Comparison of ENCODE assay signal across 26 cellular contexts in genomic region chr7:157306836-157307533, GRCh38. TPM values are rescaled to one million over a fixed set of nuclear protein-coding genes. Genes with fewer than 3 reads are reported as not detected.
DNase-seq lines count a peak whose midpoint lies in the region; ATAC-seq, FAIRE-seq and TF ChIP-seq lines count a peak whose summit lies in the region.
"Had no signal": no experiment of that assay in that cellular context is flagged by ENCODE, and none has a peak within 500 bp of the region (broad histone marks: within the 10 kb centered on the region; RNA-seq: fewer than 3 reads in every experiment).

No MANE protein-coding gene starts in this region.

- CTCF ChIA-PET in activated naive CD4-positive, alpha-beta T cell treated with anti-CD3 and anti-CD28 coated beads, Interleukin-2, amount 10 ng/mL, durations not matched to agents 7 days and 5 days (lab: Charles Lee) = interaction anchor here (1.0 kb wide), 1 partner anchor 33 kb away, joined by 3 read pairs; no protein-coding TSS in a partner anchor
- CTCF ChIA-PET in H1 (lab: Charles Lee; ENCODE audit: partially characterized antibody) = interaction anchor here (0.6 to 1.8 kb wide), 3 partner anchors 32 to 101 kb away, joined by 3 to 10 read pairs (median 4); no protein-coding TSS in a partner anchor

- H4K8ac ChIP-seq in H1 (ENCODE audit: extremely low read depth, insufficient read depth, low read length) = no peak overlapping the region; the same call in 1 of the 2 replicates

- TF ChIP-seq RAD21 in H1 (IDR thresholded peaks at IDR 0.05 in 1 of 2, conservative IDR thresholded peaks at IDR 0.05 in 1 of 2; ENCODE audit: low read depth in 2 of 2, low read length in 2 of 2) = no peak

- H3K23me2 ChIP-seq in H1 (ENCODE audit: low read depth, low read length) = no peaks in the 10 kb centered on the region; the same call in 1 of the 2 replicates

- H3K4ac ChIP-seq in H1 (replicated peaks; ENCODE audit: insufficient read length, low read depth, low read length) = peak overlapping the region; percentile 92

- peak overlapping the region; percentile 98 for H3K27ac ChIP-seq in KOPT-K1 (ENCODE audit: low read depth, low read length, poor library complexity, severe bottlenecking)
- H3K27ac ChIP-seq in H1 (ENCODE audit: low read depth, low read length) = no peak overlapping the region; the same call in 1 of the 2 replicates
- H3K27ac ChIP-seq: left ventricle myocardium inferior, neural progenitor cell, transverse colon, WERI-Rb-1 had no signal

- peak overlapping the region; percentile 95 for H2BK120ac ChIP-seq in H1 (replicated peaks; ENCODE audit: low read depth, low read length)

- H3K23ac ChIP-seq in H1 (ENCODE audit: insufficient read length) = no peak overlapping the region

- H2BK15ac ChIP-seq in H1 (ENCODE audit: low read length) = peak overlapping the region; percentile 53; the same call in 1 of the 2 replicates

- no peaks in the 10 kb centered on the region for H3K27me3 ChIP-seq in H1 (replicated peaks in 1 of 4; ENCODE audit: control insufficient read depth in 3 of 4, extremely low read depth in 1 of 4, insufficient read depth in 3 of 4, low read length in 3 of 4)
- H3K27me3 ChIP-seq: transverse colon had no signal

- H4K20me1 ChIP-seq in H1 (replicated peaks in 1 of 2; ENCODE audit: control insufficient read depth in 1 of 2, insufficient read depth in 2 of 2, low read length in 2 of 2) = no peaks in the 10 kb centered on the region

- POLR2A ChIA-PET in H1 (lab: Charles Lee; ENCODE audit: partially characterized antibody) = interaction anchor here (0.7 to 6.2 kb wide), 8 partner anchors 9 to 76 kb away, joined by 3 to 88 read pairs (median 4); partner anchors contain the start of gene DNAJB6

- peaks cover 12 to 29% (median 23%) of the 10 kb centered on the region in 4 experiments for H3K4me1 ChIP-seq in H1 (replicated peaks in 1 of 4; ENCODE audit: control insufficient read depth in 3 of 4, insufficient read depth in 4 of 4, low read length in 3 of 4)
- H3K4me1 ChIP-seq: left ventricle myocardium inferior, neural progenitor cell, transverse colon had no signal

- peak overlapping the region; percentile 97; the same call in 1 of the 2 replicates for H2BK20ac ChIP-seq in H1 (ENCODE audit: low read length)

- peak overlapping the region; percentile 95 for H3K18ac ChIP-seq in H1 (ENCODE audit: extremely low read depth, low read length)

- H3K9ac ChIP-seq in H1 (replicated peaks in 1 of 4; ENCODE audit: extremely low read depth in 1 of 4, low read depth in 3 of 4, low read length in 3 of 4) = no peak overlapping the region
- H3K9ac ChIP-seq: neural progenitor cell had no signal

- no peaks in the 10 kb centered on the region for H3K79me2 ChIP-seq in H1 (ENCODE audit: control insufficient read depth in 1 of 2, insufficient read depth in 2 of 2, low read length in 2 of 2)

- H3K4me2 ChIP-seq in H1 (ENCODE audit: insufficient read depth in 1 of 2, low read depth in 2 of 2, low read length in 2 of 2) = 0 out of 4 replicates have a peak overlapping the region, but pooled peaks of 1 of the 2 experiments have one; percentile 11
- H3K4me2 ChIP-seq: neural progenitor cell had no signal

- no peak for TF ChIP-seq CTCF in H1 (IDR thresholded peaks at IDR 0.05; ENCODE audit: control extremely low read depth in 1 of 3, insufficient read depth in 1 of 3, low read depth in 1 of 3, low read length in 3 of 3)

- no peak overlapping the region for H2AFZ ChIP-seq in H1 (ENCODE audit: low read length)
- H2AFZ ChIP-seq: neural progenitor cell had no signal

- peak overlapping the region; percentile 99 for H4K91ac ChIP-seq in H1 (replicated peaks; ENCODE audit: insufficient read length, low read length)

- H3K27me3 Mint-ChIP-seq in activated naive CD4-positive, alpha-beta T cell treated with anti-CD3 and anti-CD28 coated beads, Interleukin-2, amount 50 U/mL, for 24 hours = no peaks in the 10 kb centered on the region
- H3K27me3 Mint-ChIP-seq in activated naive CD4-positive, alpha-beta T cell treated with anti-CD3 and anti-CD28 coated beads, Interleukin-2, amount 10 ng/mL, durations not matched to agents 7 days and 5 days = peaks cover 21% of the 10 kb centered on the region
- H3K27me3 Mint-ChIP-seq in stimulated activated memory B cell treated with anti-CD40 and anti-IgM and Interleukin-4, amounts not matched to agents 10 μg/mL and 1 μg/mL and 100 μg/mL, for 72 hours = peaks cover 7% of the 10 kb centered on the region
- H3K27me3 Mint-ChIP-seq: activated naive CD8-positive, alpha-beta T cell treated with anti-CD3 and anti-CD28 coated beads, Interleukin-2, amount 50 U/mL, for 24 hours; CD4-positive, alpha-beta memory T cell had no signal

- H3K9me3 ChIP-seq in KOPT-K1 (ENCODE audit: insufficient read depth, low read length, poor library complexity, severe bottlenecking) = no peaks in the 10 kb centered on the region
- no peaks in the 10 kb centered on the region for H3K9me3 ChIP-seq in H1 (ENCODE audit: insufficient read depth in 2 of 2, low read depth in 1 of 2, low read length in 1 of 2)
- H3K9me3 ChIP-seq: left ventricle myocardium inferior, mucosa of descending colon, transverse colon had no signal

- FAIRE-seq in H1 (lab: Jason Lieb, UNC) = no peak
- FAIRE-seq: colon, endometrium, GM12892 had no signal

- no peak for TF ChIP-seq EP300 in H1 (IDR thresholded peaks at IDR 0.05; ENCODE audit: borderline replicate concordance in 1 of 2, low read depth in 2 of 2, low read length in 2 of 2)

- H3K4me3 ChIP-seq in H1 (ENCODE audit: extremely low read depth in 1 of 4, insufficient read depth in 2 of 4, low read depth in 3 of 4, low read length in 4 of 4) = no peak overlapping the region
- H3K4me3 ChIP-seq: left ventricle myocardium inferior, mucosa of descending colon, neural progenitor cell, transverse colon had no signal

- H3K4me1 Mint-ChIP-seq in activated naive CD4-positive, alpha-beta T cell treated with anti-CD3 and anti-CD28 coated beads, Interleukin-2, amount 50 U/mL, for 24 hours = peaks cover 19% of the 10 kb centered on the region
- peaks cover 33% of the 10 kb centered on the region for H3K4me1 Mint-ChIP-seq in activated naive CD4-positive, alpha-beta T cell treated with anti-CD3 and anti-CD28 coated beads, Interleukin-2, amount 10 ng/mL, durations not matched to agents 7 days and 5 days
- peaks cover 23% of the 10 kb centered on the region for H3K4me1 Mint-ChIP-seq in stimulated activated memory B cell treated with anti-CD40 and anti-IgM and Interleukin-4, amounts not matched to agents 10 μg/mL and 1 μg/mL and 100 μg/mL, for 72 hours

- H4K5ac ChIP-seq in H1 (ENCODE audit: insufficient read length, low read depth, low read length) = peak overlapping the region; percentile 45

- ATAC-seq in stimulated activated memory B cell treated with anti-CD40 and anti-IgM and Interleukin-4, amounts not matched to agents 10 μg/mL and 1 μg/mL and 100 μg/mL, for 72 hours = no peak
- ATAC-seq: activated naive CD8-positive, alpha-beta T cell treated with anti-CD3 and anti-CD28 coated beads, Interleukin-2, amount 50 U/mL, for 24 hours; mucosa of descending colon had no signal

- no peak for TF ChIP-seq POLR2A in H1 (IDR thresholded peaks at IDR 0.05; ENCODE audit: control extremely low read depth in 1 of 2, low read depth in 2 of 2, low read length in 2 of 2)

- no peak overlapping the region for H3K56ac ChIP-seq in H1 (replicated peaks; ENCODE audit: insufficient read length, low read depth, low read length)

- H2AK5ac ChIP-seq in H1 (ENCODE audit: low read depth, low read length) = peak overlapping the region; percentile 54

- peak overlapping the region; percentile 65 for H3K27ac Mint-ChIP-seq in activated naive CD4-positive, alpha-beta T cell treated with anti-CD3 and anti-CD28 coated beads, Interleukin-2, amount 50 U/mL, for 24 hours
- H3K27ac Mint-ChIP-seq in activated naive CD4-positive, alpha-beta T cell treated with anti-CD3 and anti-CD28 coated beads, Interleukin-2, amount 10 ng/mL, durations not matched to agents 7 days and 5 days = no peak overlapping the region
- H3K27ac Mint-ChIP-seq in stimulated activated memory B cell treated with anti-CD40 and anti-IgM and Interleukin-4, amounts not matched to agents 10 μg/mL and 1 μg/mL and 100 μg/mL, for 72 hours = peak overlapping the region; percentile 51
- H3K27ac Mint-ChIP-seq: activated T-helper 2 cell treated with anti-CD3 and anti-CD28 coated beads, Interferon-gamma antibody, Interleukin-2, Interleukin-4, amounts not matched to agents 10 μg/mL and 5 μg/mL and 100 μg/mL, durations not matched to agents 14 hours and 24 hours and 36 hours; brain; neural progenitor cell had no signal

- no peaks in the 10 kb centered on the region for H3K36me3 Mint-ChIP-seq in activated naive CD4-positive, alpha-beta T cell treated with anti-CD3 and anti-CD28 coated beads, Interleukin-2, amount 50 U/mL, for 24 hours
- H3K36me3 Mint-ChIP-seq in activated naive CD4-positive, alpha-beta T cell treated with anti-CD3 and anti-CD28 coated beads, Interleukin-2, amount 10 ng/mL, durations not matched to agents 7 days and 5 days = no peaks in the 10 kb centered on the region
- no peaks in the 10 kb centered on the region for H3K36me3 Mint-ChIP-seq in stimulated activated memory B cell treated with anti-CD40 and anti-IgM and Interleukin-4, amounts not matched to agents 10 μg/mL and 1 μg/mL and 100 μg/mL, for 72 hours
- H3K36me3 Mint-ChIP-seq: brain; CD4-positive, alpha-beta memory T cell; neural progenitor cell had no signal

- H2BK12ac ChIP-seq in H1 (ENCODE audit: low read depth, low read length) = peak overlapping the region; percentile 95

- H3K36me3 ChIP-seq in KOPT-K1 (ENCODE audit: insufficient read depth, low read length) = no peaks in the 10 kb centered on the region
- H3K36me3 ChIP-seq in H1 (ENCODE audit: control insufficient read depth in 2 of 4, insufficient read depth in 4 of 4, low read length in 3 of 4) = no peaks in the 10 kb centered on the region; a peak in 1 of 8 replicates
- H3K36me3 ChIP-seq: left ventricle myocardium inferior, neural progenitor cell, transverse colon, WERI-Rb-1 had no signal

- no peak for DNase-seq in activated naive CD4-positive, alpha-beta T cell treated with anti-CD3 and anti-CD28 coated beads, Interleukin-2, amount 10 ng/mL, durations not matched to agents 7 days and 5 days
- DNase-seq in H1 (ENCODE audit: low read depth in 1 of 2, low spot score in 2 of 2) = no peak
- DNase-seq in OCI-M1 (lab: John Stamatoyannopoulos, UW) = no peak
- no peak for DNase-seq in T1000 (lab: John Stamatoyannopoulos, UW)
- DNase-seq in NCI-H526 (lab: John Stamatoyannopoulos, UW) = no peak
- DNase-seq: activated naive CD8-positive, alpha-beta T cell treated with anti-CD3 and anti-CD28 coated beads, Interleukin-2, amount 50 U/mL, for 24 hours; glutamatergic neuron; HCEC 1CT; left ventricle myocardium inferior; mucosa of descending colon; NCI-H1105 treated with DMSO at 0.1 percent for 48 hours; SHP77 treated with DMSO at 0.1 percent for 48 hours; stimulated activated CD4-positive, alpha-beta T cell treated with anti-CD3 and anti-CD28 coated beads, Interleukin-2, amount 100 ng/mL, for 24 hours; stimulated activated naive CD4-positive, alpha-beta T cell treated with Interleukin-2 at 50 U/mL for 16 hours; transverse colon; WERI-Rb-1 had no signal

- peak overlapping the region; percentile 91; the same call in 1 of the 2 replicates for H2BK5ac ChIP-seq in H1 (ENCODE audit: low read depth, low read length)

- H3K79me1 ChIP-seq in H1 (ENCODE audit: low read depth, low read length) = no peaks in the 10 kb centered on the region

- H3K14ac ChIP-seq in H1 (ENCODE audit: insufficient read length) = no peak overlapping the region

- H3K4me3 Mint-ChIP-seq in activated naive CD4-positive, alpha-beta T cell treated with anti-CD3 and anti-CD28 coated beads, Interleukin-2, amount 50 U/mL, for 24 hours = no peak overlapping the region
- no peak overlapping the region for H3K4me3 Mint-ChIP-seq in activated naive CD4-positive, alpha-beta T cell treated with anti-CD3 and anti-CD28 coated beads, Interleukin-2, amount 10 ng/mL, durations not matched to agents 7 days and 5 days
- no peak overlapping the region for H3K4me3 Mint-ChIP-seq in stimulated activated memory B cell treated with anti-CD40 and anti-IgM and Interleukin-4, amounts not matched to agents 10 μg/mL and 1 μg/mL and 100 μg/mL, for 72 hours
- H3K4me3 Mint-ChIP-seq: activated naive CD8-positive, alpha-beta T cell treated with anti-CD3 and anti-CD28 coated beads, Interleukin-2, amount 50 U/mL, for 24 hours; brain; CD4-positive, alpha-beta memory T cell; neural progenitor cell had no signal

- 86% methylated on average over 20 of the region's 20 CpGs; no CpG with 5 or more reads in 1 of the 2 experiments for WGBS in H1 (ENCODE audit: extremely low coverage in 1 of 2, insufficient coverage in 1 of 2, insufficient read length in 1 of 2, insufficient replicate concordance in 2 of 2, low coverage in 1 of 2, low lambda C conversion rate in 2 of 2, missing lambda C conversion rate in 1 of 2), 2 experiments

- no peaks in the 10 kb centered on the region for H3K9me3 Mint-ChIP-seq in activated naive CD4-positive, alpha-beta T cell treated with anti-CD3 and anti-CD28 coated beads, Interleukin-2, amount 50 U/mL, for 24 hours
- H3K9me3 Mint-ChIP-seq in activated naive CD4-positive, alpha-beta T cell treated with anti-CD3 and anti-CD28 coated beads, Interleukin-2, amount 10 ng/mL, durations not matched to agents 7 days and 5 days = no peaks in the 10 kb centered on the region
- no peaks in the 10 kb centered on the region for H3K9me3 Mint-ChIP-seq in stimulated activated memory B cell treated with anti-CD40 and anti-IgM and Interleukin-4, amounts not matched to agents 10 μg/mL and 1 μg/mL and 100 μg/mL, for 72 hours
- H3K9me3 Mint-ChIP-seq: activated naive CD8-positive, alpha-beta T cell treated with anti-CD3 and anti-CD28 coated beads, Interleukin-2, amount 50 U/mL, for 24 hours; activated T-helper 2 cell treated with anti-CD3 and anti-CD28 coated beads, Interferon-gamma antibody, Interleukin-2, Interleukin-4, amounts not matched to agents 10 μg/mL and 5 μg/mL and 100 μg/mL, durations not matched to agents 14 hours and 24 hours and 36 hours; CD4-positive, alpha-beta memory T cell; neural progenitor cell had no signal

RNA-seq across cellular contexts. Expression of gene DNAJB6, which starts 29.8 kb away (rescaled TPM):
- total RNA-seq in H1 (2021; fragmentation: NEBNext Ultra II Directional; extraction: Animal tissue kit (Norgen Biotek cat#: 25700)) = 270 and 295 TPM in 2 replicates
- polyA plus RNA-seq in H1 (2011; rRNA removed) = 117 and 166 TPM in 2 replicates
- 170 TPM for polyA plus RNA-seq in H1 (2011; cell fraction: cytosol; rRNA removed)
- 108 TPM for polyA plus RNA-seq in H1 (2011; cell fraction: nucleus; rRNA removed)
- 237 to 389 TPM (median 263 TPM) in 4 replicates for polyA plus RNA-seq in H1 (2012, experiment 1 of 2)
- 129 TPM for polyA plus RNA-seq in H1 (2012, experiment 2 of 2)
- polyA plus RNA-seq in H1 (2013, experiment 1 of 2) = 323 TPM
- 304 TPM for polyA plus RNA-seq in H1 (2013, experiment 2 of 2)
- 66.6 and 92.4 TPM in 2 replicates for polyA minus RNA-seq in H1 (2011; rRNA and poly(A)+ RNA removed)
- 170 TPM for polyA minus RNA-seq in H1 (2011; cell fraction: cytosol; rRNA and poly(A)+ RNA removed)
- polyA minus RNA-seq in H1 (2011; cell fraction: nucleus; rRNA and poly(A)+ RNA removed) = 112 TPM
